9 cellular contexts compared by ENCODE assay signal in the genomic region with DNA sequence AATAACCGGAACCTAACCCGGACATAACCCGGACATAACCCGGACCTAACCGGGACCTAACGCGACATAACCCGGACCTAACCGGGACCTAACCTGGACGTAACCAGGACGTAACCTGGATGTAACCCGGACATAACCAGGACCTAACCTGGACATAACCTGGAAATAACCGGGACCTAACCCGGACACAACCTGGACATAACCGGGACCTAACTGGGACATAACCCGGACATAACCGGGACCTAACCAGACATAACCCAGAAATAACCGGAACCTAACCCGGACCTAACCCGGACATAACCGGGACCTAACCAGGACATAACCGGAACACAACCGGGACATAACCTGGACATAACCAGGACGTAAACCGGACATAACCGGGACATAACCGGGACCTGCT.
"Had no signal": no experiment of that assay in that cellular context is flagged by ENCODE, and none has a peak within 500 bp of the region (broad histone marks: within the 10 kb centered on the region; RNA-seq: fewer than 3 reads in every experiment).

No MANE protein-coding gene starts in this region.

- H3K27ac ChIP-seq: GM23248, HL-60, KMS-11 had no signal

- H2AFZ ChIP-seq: GM23248 had no signal

- H3K9me3 ChIP-seq: HAP-1 had no signal

- ATAC-seq: HCT116, HepG2 had no signal

- H3K4me2 ChIP-seq: KMS-11 had no signal

- H3K4me1 ChIP-seq: HAP-1 had no signal

- DNase-seq: GM23248, GOT3, H7, Karpas-422 had no signal

- H3K9ac ChIP-seq: GM23248, KMS-11 had no signal

- FAIRE-seq: HepG2 had no signal

- H3K36me3 ChIP-seq: HAP-1 had no signal

- H3K4me3 ChIP-seq: GM23248, HAP-1 had no signal
